ENCODE assay signal across 9 cellular contexts in genomic region chr19:1106841-1107654, GRCh38. TPM values are rescaled to one million over a fixed set of nuclear protein-coding genes. Genes with fewer than 3 reads are reported as not detected.
A peak's percentile ranks its signal among the peaks of the same experiment; 100 is the strongest.
DNase-seq lines count a peak whose midpoint lies in the region; ATAC-seq, FAIRE-seq and TF ChIP-seq lines count a peak whose summit lies in the region.
"Had no signal": no experiment of that assay in that cellular context is flagged by ENCODE, and none has a peak within 500 bp of the region (broad histone marks: within the 10 kb centered on the region; RNA-seq: fewer than 3 reads in every experiment).

No MANE protein-coding gene starts in this region.

- in situ Hi-C loops in GM12878 (cut with MboI) = loop anchor here (5.0 kb wide), 1 partner anchor 95 kb away; no protein-coding TSS in a partner anchor

- no peak overlapping the region for H3K27ac ChIP-seq in GM12878 (ENCODE audit: control insufficient read depth, insufficient read depth)

- WGBS in GM12878 (ENCODE audit: insufficient coverage, insufficient replicate concordance, low lambda C conversion rate, missing lambda C conversion rate) = 38% methylated on average over 17 of the region's 17 CpGs

- H3K27me3 ChIP-seq in GM12878 (replicated peaks in 1 of 2; ENCODE audit: control insufficient read depth in 2 of 2, insufficient read depth in 2 of 2, low read length in 1 of 2) = no peaks in the 10 kb centered on the region

- intact Hi-C loops in GM12878 (cut with micrococcal nuclease; ENCODE audit: unreplicated experiment) = no loop called here

- H3K79me2 ChIP-seq in GM12878 (ENCODE audit: control insufficient read depth, insufficient read depth, low read length) = peaks cover 9% of the 10 kb centered on the region

- RAD21 ChIA-PET in GM12878 (lab: Charles Lee; ENCODE audit: unreplicated experiment) = interaction anchor here (1.3 kb wide), 1 partner anchor 12 kb away, joined by 3 read pairs; no protein-coding TSS in a partner anchor

- no peaks in the 10 kb centered on the region; the same call in 1 of the 2 replicates for H4K20me1 ChIP-seq in GM12878 (ENCODE audit: control insufficient read depth, insufficient read depth)

- H3K9me3 Mint-ChIP-seq in nephron = no peaks in the 10 kb centered on the region

- peaks cover 18% of the 10 kb centered on the region for H3K4me1 ChIP-seq in GM12878 (ENCODE audit: control insufficient read depth, insufficient read depth, low read length)

- no peak for TF ChIP-seq RAD21 in GM12878 (IDR thresholded peaks at IDR 0.05; ENCODE audit: insufficient read depth, low read depth, low read length)

- no TSS peak for BruUV-seq in GM12878 (replicated peaks; lab: Mats Ljungman, UMichigan)

- H3K27me3 Mint-ChIP-seq in nephron (ENCODE audit: low read depth) = no peaks in the 10 kb centered on the region

- CTCF ChIA-PET in GM12878 (lab: Yijun Ruan, JAX) = interaction anchor here (1.5 kb wide), 1 partner anchor 87 kb away, joined by 6 read pairs; no protein-coding TSS in a partner anchor

- POLR2A ChIA-PET in GM12878 (lab: Charles Lee) = no interaction called here

- H3K4me3 Mint-ChIP-seq in nephron = peak overlapping the region; percentile 70 to 79 (median 73)

- H3K4me3 ChIP-seq in LNCaP clone FGC (ENCODE audit: low read depth, low read length) (no peak overlapping the region), GM12878 (no peak overlapping the region)

- no peak overlapping the region for H3K9ac ChIP-seq in GM12878 (ENCODE audit: control insufficient read depth, insufficient read depth, low read length)

- FAIRE-seq in GM12878 (lab: Jason Lieb, UNC) = no peak
- FAIRE-seq: islet of Langerhans had no signal

- peaks cover 3% of the 10 kb centered on the region for H3K4me1 Mint-ChIP-seq in nephron

- ATAC-seq in GM12878 (peak; percentile 9), HG03097 (IDR thresholded peaks at IDR 0.05; ENCODE audit: low FRiP score, unreplicated experiment) (no peak)

- peak; percentile 71; the same call in 1 of the 2 replicates for TF ChIP-seq POLR2A in GM12878 (IDR thresholded peaks at IDR 0.05; ENCODE audit: low read depth, low read length)

- no peaks in the 10 kb centered on the region for H3K36me3 Mint-ChIP-seq in nephron (ENCODE audit: low read depth)

- no peak for TF ChIP-seq EP300 in GM12878 (IDR thresholded peaks at IDR 0.05; ENCODE audit: borderline replicate concordance in 1 of 2, control insufficient read depth in 1 of 2, low read depth in 2 of 2, low read length in 2 of 2)

- peak; percentile 55 for DNase-seq in ELF-1 (ENCODE audit: low read depth, low spot score)
- DNase-seq in LNCaP clone FGC (ENCODE audit: low read depth) = peak; percentile 41
- DNase-seq in GM12878 (ENCODE audit: low read depth, low spot score) = no peak
- DNase-seq in SHP77 (lab: John Stamatoyannopoulos, UW) = no peak
- no peak for DNase-seq in stimulated activated CD4-positive, alpha-beta T cell treated with anti-CD3 and anti-CD28 coated beads, Interleukin-4, amount 100 ng/mL, for 4 hours
- DNase-seq in NCI-H2107 treated with DMSO at 0.1 percent for 48 hours (lab: John Stamatoyannopoulos, UW; ENCODE audit: unreplicated experiment) = no peak

- peak; percentile 34; the same call in 1 of the 2 replicates for TF ChIP-seq CTCF in LNCaP clone FGC (IDR thresholded peaks at IDR 0.05; ENCODE audit: control insufficient read depth, extremely low read depth, insufficient read depth)
- TF ChIP-seq CTCF in GM12878 (IDR thresholded peaks at IDR 0.05 in 2 of 3, conservative IDR thresholded peaks at IDR 0.05 in 1 of 3; ENCODE audit: control insufficient read depth in 2 of 3, extremely low read depth in 1 of 3, insufficient read depth in 1 of 3, low read depth in 3 of 3, low read length in 3 of 3) = peak in 2 of 3 experiments; percentile 26 to 33; a peak in 3 of 6 replicates
- no peak for TF ChIP-seq CTCF in nephron (IDR thresholded peaks at IDR 0.05; ENCODE audit: unreplicated experiment in 3 of 3)

- no peaks in the 10 kb centered on the region for H3K9me3 ChIP-seq in GM12878 (replicated peaks; ENCODE audit: control insufficient read depth, insufficient read depth, low read length)

- SMC1A ChIA-PET in GM12878 (lab: Charles Lee; ENCODE audit: uncharacterized antibody, unreplicated experiment) = no interaction called here

- H3K36me3 ChIP-seq in GM12878 (ENCODE audit: control insufficient read depth in 2 of 2, insufficient read depth in 2 of 2, low read length in 1 of 2) = peaks cover 0 to 15% of the 10 kb centered on the region in 2 experiments; a peak in 2 of 4 replicates

- H2AFZ ChIP-seq in GM12878 (ENCODE audit: control insufficient read depth, low read depth, low read length) = no peak overlapping the region

- H3K27ac Mint-ChIP-seq in nephron = peak overlapping the region in 1 of 3 experiments; percentile 46

- H3K4me2 ChIP-seq in GM12878 (ENCODE audit: control insufficient read depth, insufficient read depth) = no peak overlapping the region

TF ChIP-seq in GM12878, 131 proteins besides CTCF, POLR2A, EP300 and RAD21 (continues in another document):
- 0 out of 2 replicates have a peak, but pooled peaks have one; percentile 36 for TF ChIP-seq HDGF (IDR thresholded peaks at IDR 0.05)
- TF ChIP-seq BACH1 (IDR thresholded peaks at IDR 0.05; ENCODE audit: borderline replicate concordance) = 0 out of 2 replicates have a peak, but pooled peaks have one; percentile 10
- peak; percentile 16; the same call in 1 of the 2 replicates for TF ChIP-seq SPI1 (IDR thresholded peaks at IDR 0.05; ENCODE audit: borderline replicate concordance, insufficient read depth, low read depth, low read length)

RNA-seq across cellular contexts. Expression of gene GPX4, which starts 3.3 kb away (rescaled TPM):
- total RNA-seq in GM12878 (2013; cell fraction: nucleolus; rRNA removed) = 30.7 and 37.1 TPM in 2 replicates
- total RNA-seq in GM12878 (2014; rRNA removed) (325 and 388 TPM in 2 replicates), GM12878 (2014; rRNA removed; fragmentation: Illumina TruSeq; extraction: Trizol) (185 and 204 TPM in 2 replicates), GM12878 (2021) (305 and 316 TPM in 2 replicates)
- 143 TPM for polyA plus RNA-seq in GM12878 (2011; ENCODE audit: low read depth)
- polyA plus RNA-seq in GM12878 (2011; rRNA removed) (171 and 289 TPM in 2 replicates), GM12878 (2014; fragmentation: Illumina TruSeq; extraction: Trizol) (144 and 257 TPM in 2 replicates), GM12878 (2014; fragmentation: Nextera tagmentation; extraction: Ambion mirVana) (10 to 100 TPM; 33.3 to 99.6 TPM), GM12878 (2014; rRNA removed) (749 and 807 TPM in 2 replicates), GM12878 (2016; fragmentation: Nextera tagmentation; extraction: Ambion mirVana) (100 to 1,000 TPM; 534 to 574 TPM)
- polyA plus RNA-seq in GM12878 (2011; cell fraction: cytosol; rRNA removed) = 532 and 769 TPM in 2 replicates
- 455 and 480 TPM in 2 replicates for polyA plus RNA-seq in GM12878 (2011; cell fraction: nucleus; rRNA removed)
- 460 and 464 TPM in 2 replicates for polyA plus RNA-seq in GM12878 (2012)
- polyA minus RNA-seq in GM12878 (2011; rRNA and poly(A)+ RNA removed) = 134 and 182 TPM in 2 replicates
- polyA minus RNA-seq in GM12878 (2011; cell fraction: cytosol; rRNA and poly(A)+ RNA removed) = 111 and 122 TPM in 2 replicates
- 39.3 and 60.3 TPM in 2 replicates for polyA minus RNA-seq in GM12878 (2011; cell fraction: nucleus; rRNA and poly(A)+ RNA removed)

RNA-seq across cellular contexts. Expression of gene POLR2E, which starts 11.9 kb away (rescaled TPM):
- 37.4 and 46.6 TPM in 2 replicates for total RNA-seq in GM12878 (2013; cell fraction: nucleolus; rRNA removed)
- total RNA-seq in GM12878 (2014; rRNA removed) (194 and 207 TPM in 2 replicates), GM12878 (2014; rRNA removed; fragmentation: Illumina TruSeq; extraction: Trizol) (78.7 and 85.5 TPM in 2 replicates), GM12878 (2021) (243 and 250 TPM in 2 replicates)
- 54.0 TPM for polyA plus RNA-seq in GM12878 (2011; ENCODE audit: low read depth)
- polyA plus RNA-seq in GM12878 (2011; rRNA removed) (92.4 and 192 TPM in 2 replicates), GM12878 (2014; fragmentation: Illumina TruSeq; extraction: Trizol) (10.0 and 142 TPM in 2 replicates), GM12878 (2014; fragmentation: Nextera tagmentation; extraction: Ambion mirVana) (10 to 100 TPM in 1 of 2 experiments, 1 to 10 TPM in 1; 4.0 to 17.0 TPM), GM12878 (2014; rRNA removed) (367 and 444 TPM in 2 replicates), GM12878 (2016; fragmentation: Nextera tagmentation; extraction: Ambion mirVana) (100 to 1,000 TPM; 460 to 487 TPM)
- 220 and 291 TPM in 2 replicates for polyA plus RNA-seq in GM12878 (2011; cell fraction: cytosol; rRNA removed)
- 162 and 168 TPM in 2 replicates for polyA plus RNA-seq in GM12878 (2011; cell fraction: nucleus; rRNA removed)
- polyA plus RNA-seq in GM12878 (2012) = 184 and 198 TPM in 2 replicates
- polyA minus RNA-seq in GM12878 (2011; rRNA and poly(A)+ RNA removed) = 76.9 and 101 TPM in 2 replicates
- polyA minus RNA-seq in GM12878 (2011; cell fraction: cytosol; rRNA and poly(A)+ RNA removed) = 70.2 and 78.0 TPM in 2 replicates
- polyA minus RNA-seq in GM12878 (2011; cell fraction: nucleus; rRNA and poly(A)+ RNA removed) = 29.5 and 49.3 TPM in 2 replicates

RNA-seq across cellular contexts. Expression of gene ARHGAP45, which starts 40.1 kb away (rescaled TPM):
- 190 and 196 TPM in 2 replicates for total RNA-seq in GM12878 (2013; cell fraction: nucleolus; rRNA removed)
- total RNA-seq in GM12878 (2014; rRNA removed) (116 and 146 TPM in 2 replicates), GM12878 (2014; rRNA removed; fragmentation: Illumina TruSeq; extraction: Trizol) (21.4 and 26.2 TPM in 2 replicates), GM12878 (2021) (142 and 151 TPM in 2 replicates)
- 33.0 TPM for polyA plus RNA-seq in GM12878 (2011; ENCODE audit: low read depth)
- polyA plus RNA-seq in GM12878 (2011; rRNA removed) (20.8 and 53.2 TPM in 2 replicates), GM12878 (2014; fragmentation: Illumina TruSeq; extraction: Trizol) (1.4 and 9.8 TPM in 2 replicates), GM12878 (2014; fragmentation: Nextera tagmentation; extraction: Ambion mirVana) (1 to 10 TPM; 1.4 to 7.8 TPM), GM12878 (2014; rRNA removed) (96.0 and 125 TPM in 2 replicates), GM12878 (2016; fragmentation: Nextera tagmentation; extraction: Ambion mirVana) (10 to 100 TPM; 66.6 to 82.6 TPM)
- polyA plus RNA-seq in GM12878 (2011; cell fraction: cytosol; rRNA removed) = 64.0 and 103 TPM in 2 replicates
- polyA plus RNA-seq in GM12878 (2011; cell fraction: nucleus; rRNA removed) = 223 and 275 TPM in 2 replicates
- 85.3 and 105 TPM in 2 replicates for polyA plus RNA-seq in GM12878 (2012)
- 36.0 and 96.7 TPM in 2 replicates for polyA minus RNA-seq in GM12878 (2011; rRNA and poly(A)+ RNA removed)
- polyA minus RNA-seq in GM12878 (2011; cell fraction: cytosol; rRNA and poly(A)+ RNA removed) = 45.4 and 45.7 TPM in 2 replicates
- 32.4 and 52.2 TPM in 2 replicates for polyA minus RNA-seq in GM12878 (2011; cell fraction: nucleus; rRNA and poly(A)+ RNA removed)

Comparison
In these comparisons a context has a peak if more than half of its experiments do, and no peak if none do; other contexts are left out.
1. DNase-seq: peak in ELF-1 (single experiment) and LNCaP clone FGC (single experiment); none in GM12878 (single experiment), SHP77 (0 of 2), stimulated activated CD4-positive, alpha-beta T cell treated with anti-CD3 and anti-CD28 coated beads, Interleukin-4, amount 100 ng/mL, for 4 hours (0 of 2) and NCI-H2107 treated with DMSO at 0.1 percent for 48 hours (single experiment).
2. CTCF ChIP-seq: peak in LNCaP clone FGC (single experiment) and GM12878 (2 of 3); none in nephron (0 of 3).